In genomic region chrX:153688534-153688899, GRCh38 we compare ENCODE assay signal across 10 cellular contexts. TPM values are rescaled to one million over a fixed set of nuclear protein-coding genes. Genes with fewer than 3 reads are reported as not detected.
DNase-seq lines count a peak whose midpoint lies in the region; ATAC-seq and TF ChIP-seq lines count a peak whose summit lies in the region.
"Had no signal": no experiment of that assay in that cellular context is flagged by ENCODE, and none has a peak within 500 bp of the region (broad histone marks: within the 10 kb centered on the region; RNA-seq: fewer than 3 reads in every experiment).

No MANE protein-coding gene starts in this region.

- H3K27me3 ChIP-seq in breast epithelium, result peaks cover 4 to 39% of the 10 kb centered on the region in 2 donors
- H3K27me3 ChIP-seq in iPS DF 6.9 (ENCODE audit: control insufficient read depth, insufficient read depth, low read length), result no peaks in the 10 kb centered on the region
- H3K27me3 ChIP-seq in transverse colon, result no peaks in the 10 kb centered on the region

- H3K4me3 Mint-ChIP-seq in MCF 10A (ENCODE audit: unreplicated experiment), result no peak overlapping the region
- H3K4me3 Mint-ChIP-seq: activated CD8-positive, alpha-beta memory T cell treated with anti-CD3 and anti-CD28 coated beads, Interleukin-2, amount 10 ng/mL, durations not matched to agents 7 days and 5 days had no signal

- POLR2A ChIA-PET in MCF 10A (lab: Yijun Ruan, JAX), result interaction anchor here (1.0 kb wide), 1 partner anchor 35 kb away, joined by 4 read pairs; the partner anchor contains the start of gene BCAP31

- H3K4me1 ChIP-seq in breast epithelium, result no peaks in the 10 kb centered on the region
- peaks cover 8% of the 10 kb centered on the region for H3K4me1 ChIP-seq in iPS DF 6.9 (ENCODE audit: control insufficient read depth, insufficient read depth, low read length)
- peaks cover 0 to 17% (median 10%) of the 10 kb centered on the region in 4 donors for H3K4me1 ChIP-seq in transverse colon
- H3K4me1 ChIP-seq: parathyroid adenoma had no signal

- intact Hi-C loops in breast epithelium (cut with DNase I; ENCODE audit: low total_unique reads) (no loop called here), MCF 10A (cut with micrococcal nuclease) (no loop called here), transverse colon (cut with DNase I; ENCODE audit: low total_unique reads) (no loop called here)

- BruUV-seq in MCF 10A (replicated peaks; lab: Mats Ljungman, UMichigan), result no TSS peak

- H3K9me3 ChIP-seq in breast epithelium (peaks cover 0 to 2% of the 10 kb centered on the region in 2 donors), iPS DF 6.9 (ENCODE audit: control insufficient read depth, insufficient read depth, low read length) (no peaks in the 10 kb centered on the region), transverse colon (no peaks in the 10 kb centered on the region)

- H3K36me3 Mint-ChIP-seq in MCF 10A (ENCODE audit: insufficient read depth, unreplicated experiment), result peaks cover 6% of the 10 kb centered on the region
- H3K36me3 Mint-ChIP-seq: activated CD8-positive, alpha-beta memory T cell treated with anti-CD3 and anti-CD28 coated beads, Interleukin-2, amount 10 ng/mL, durations not matched to agents 7 days and 5 days had no signal

- H3K4me3 ChIP-seq in breast epithelium (peak overlapping the region; percentile 31 to 69 (median 52)), iPS DF 6.9 (ENCODE audit: low read length) (peak overlapping the region; percentile 58), transverse colon (peak overlapping the region; percentile 24 to 57 (median 44))

- peak overlapping the region; percentile 13 to 58 for H3K27ac ChIP-seq in breast epithelium
- no peak overlapping the region for H3K27ac ChIP-seq in iPS DF 6.9 (ENCODE audit: low read length)
- peak overlapping the region; percentile 61 to 83 (median 71) for H3K27ac ChIP-seq in transverse colon
- H3K27ac ChIP-seq: parathyroid adenoma had no signal

- TF ChIP-seq CTCF in breast epithelium (IDR thresholded peaks at IDR 0.05) (no peak), MCF 10A (IDR thresholded peaks at IDR 0.05; ENCODE audit: unreplicated experiment) (no peak), transverse colon (IDR thresholded peaks at IDR 0.05) (no peak)

- TF ChIP-seq EP300 in transverse colon (IDR thresholded peaks at IDR 0.05; ENCODE audit: low read depth), result no peak

- no peaks in the 10 kb centered on the region for H3K4me1 Mint-ChIP-seq in MCF 10A (ENCODE audit: insufficient read depth, unreplicated experiment)
- H3K4me1 Mint-ChIP-seq: activated CD8-positive, alpha-beta memory T cell treated with anti-CD3 and anti-CD28 coated beads, Interleukin-2, amount 10 ng/mL, durations not matched to agents 7 days and 5 days had no signal

- DNase-seq in breast epithelium (ENCODE audit: low spot score in 2 of 2) (no peak), MCF 10A (ENCODE audit: unreplicated experiment) (no peak), iPS DF 6.9 (ENCODE audit: low read depth, low spot score) (no peak), transverse colon (no peak), SHP77 treated with DMSO at 0.1 percent for 48 hours (lab: John Stamatoyannopoulos, UW) (no peak)
- DNase-seq: activated CD8-positive, alpha-beta memory T cell treated with anti-CD3 and anti-CD28 coated beads, Interleukin-2, amount 10 ng/mL, durations not matched to agents 7 days and 5 days; effector memory CD4-positive, alpha-beta T cell; NCI-H1092 treated with DMSO at 0.1 percent for 48 hours had no signal

- TF ChIP-seq POLR2A in breast epithelium (IDR thresholded peaks at IDR 0.05), result no peak
- no peak for TF ChIP-seq POLR2A in transverse colon (IDR thresholded peaks at IDR 0.05)

- H3K9me3 Mint-ChIP-seq in MCF 10A (ENCODE audit: unreplicated experiment), result no peaks in the 10 kb centered on the region

- ATAC-seq in HG02970 (IDR thresholded peaks at IDR 0.05; ENCODE audit: low FRiP score, unreplicated experiment), result no peak

- no peaks in the 10 kb centered on the region for H3K27me3 Mint-ChIP-seq in MCF 10A (ENCODE audit: insufficient read depth, unreplicated experiment)

- CTCF ChIA-PET in MCF 10A (lab: Yijun Ruan, JAX), result no interaction called here

- WGBS in iPS DF 6.9 (ENCODE audit: insufficient coverage, insufficient read length), result no CpG with 5 or more reads among the region's 52 CpGs
- WGBS in transverse colon (ENCODE audit: low coverage in 1 of 2), 2 donors, result 57% methylated on average over 17 of the region's 52 CpGs; no CpG with 5 or more reads in 1 of the 2 donors

- H3K27ac Mint-ChIP-seq in MCF 10A (ENCODE audit: low read depth, unreplicated experiment), result no peak overlapping the region
- H3K27ac Mint-ChIP-seq: activated CD8-positive, alpha-beta memory T cell treated with anti-CD3 and anti-CD28 coated beads, Interleukin-2, amount 10 ng/mL, durations not matched to agents 7 days and 5 days had no signal

- in situ Hi-C loops in transverse colon (cut with MboI; ENCODE audit: low pct_ligation_motif_present in 1 of 4, low pct_unique_long_range_greater_than_20kb in 1 of 4, low sequenced_read_pairs in 3 of 4), result no loop called here

- H3K36me3 ChIP-seq in breast epithelium, result no peaks in the 10 kb centered on the region
- peaks cover 11% of the 10 kb centered on the region for H3K36me3 ChIP-seq in iPS DF 6.9 (ENCODE audit: control insufficient read depth, insufficient read depth, low read length)
- H3K36me3 ChIP-seq in transverse colon, result no peaks in the 10 kb centered on the region

RNA-seq across cellular contexts. Expression of gene SLC6A8, which starts 0.8 kb away (rescaled TPM):
- total RNA-seq in breast epithelium (10 to 100 TPM in 2 of 3 donors, 1 to 10 TPM in 1; 7.6 to 40.8 (median 18.4) TPM), MCF 10A (2022) (59.9 and 66.6 TPM in 2 replicates), transverse colon (100 to 1,000 TPM in 3 of 4 donors, 10 to 100 TPM in 1; 61.1 to 332 (median 197) TPM)

RNA-seq across cellular contexts. Expression of gene PNCK, which starts 14.9 kb away (rescaled TPM):
- total RNA-seq in breast epithelium (1 to 10 TPM in 1 of 3 donors, under 1 TPM in 2; 0.48 to 1.3 (median 0.73) TPM), MCF 10A (2022) (not detected in 2 replicates), transverse colon (10 to 100 TPM in 1 of 4 donors, 1 to 10 TPM in 2, not detected in 1; 6.5 to 74.4 (median 7.9) TPM)
- total RNA-seq: activated CD8-positive, alpha-beta memory T cell treated with anti-CD3 and anti-CD28 coated beads, Interleukin-2, amount 10 ng/mL, durations not matched to agents 7 days and 5 days had no signal

RNA-seq across cellular contexts. Expression of gene BCAP31, which starts 35.7 kb away (rescaled TPM):
- total RNA-seq in breast epithelium (100 to 1,000 TPM; 120 to 245 (median 129) TPM), MCF 10A (2022) (197 and 203 TPM in 2 replicates), transverse colon (100 to 1,000 TPM in 2 of 4 donors, 10 to 100 TPM in 2; 37.6 to 113 (median 74.4) TPM)

RNA-seq across cellular contexts. Expression of gene ABCD1, which starts 36.1 kb away (rescaled TPM):
- total RNA-seq in breast epithelium, result 10 to 100 TPM; 10.2 to 27.8 (median 10.5) TPM
- 3.5 and 4.1 TPM in 2 replicates for total RNA-seq in MCF 10A (2022)
- total RNA-seq in transverse colon, result 10 to 100 TPM in 3 of 4 donors, 1 to 10 TPM in 1; 7.0 to 50.5 (median 18.1) TPM

RNA-seq across cellular contexts. Expression of gene DUSP9, which starts 41.5 kb away (rescaled TPM):
- total RNA-seq in breast epithelium (under 1 TPM in 2 of 3 donors, not detected in 1; 0.33 to 0.73 TPM), MCF 10A (2022) (not detected in 2 replicates), transverse colon (not detected)
